Comparison of ENCODE assay signal across 10 cellular contexts in genomic region chr3:50242371-50242770, GRCh38. TPM values are rescaled to one million over a fixed set of nuclear protein-coding genes. Genes with fewer than 3 reads are reported as not detected.
DNase-seq lines count a peak whose midpoint lies in the region; ATAC-seq, FAIRE-seq and TF ChIP-seq lines count a peak whose summit lies in the region.
"Had no signal": no experiment of that assay in that cellular context is flagged by ENCODE, and none has a peak within 500 bp of the region (broad histone marks: within the 10 kb centered on the region; RNA-seq: fewer than 3 reads in every experiment).

No MANE protein-coding gene starts in this region.

- DNase-seq in activated T-cell treated with anti-CD3 and anti-CD28 coated beads, Interleukin-2, amount 50 U/mL, for 72 hours, result no peak
- DNase-seq in keratinocyte (ENCODE audit: low read depth, low spot score), result no peak
- no peak for DNase-seq in stimulated activated naive B cell treated with anti-CD40 and anti-IgM and Interleukin-4, amounts not matched to agents 10 μg/mL and 1 μg/mL and 100 μg/mL, for 72 hours
- DNase-seq in NOMO-1 treated with dmso at 0.1 percent for 144 hours (lab: John Stamatoyannopoulos, UW; ENCODE audit: unreplicated experiment), result no peak
- no peak for DNase-seq in mesenteric fat pad (ENCODE audit: low spot score)
- DNase-seq: NCI-H1417; stimulated activated naive CD4-positive, alpha-beta T cell treated with Interleukin-2 at 50 U/mL for 16 hours had no signal

- H3K9me3 ChIP-seq in HUES48 (ENCODE audit: control insufficient read depth, insufficient read depth, low read length), result no peaks in the 10 kb centered on the region
- no peaks in the 10 kb centered on the region for H3K9me3 ChIP-seq in keratinocyte (ENCODE audit: control insufficient read depth, low read depth, low read length)

- no peak overlapping the region for H3K4me2 ChIP-seq in keratinocyte (ENCODE audit: control insufficient read depth, extremely low read depth, insufficient read depth, low read depth, low read length)

- no peak for ATAC-seq in activated T-cell treated with anti-CD3 and anti-CD28 coated beads, Interleukin-2, amount 50 U/mL, for 72 hours (replicated peaks in 1 of 2)
- ATAC-seq in stimulated activated naive B cell treated with anti-CD40 and anti-IgM and Interleukin-4, amounts not matched to agents 10 μg/mL and 1 μg/mL and 100 μg/mL, for 72 hours (replicated peaks), result no peak
- ATAC-seq in GM19395 (IDR thresholded peaks at IDR 0.05; ENCODE audit: unreplicated experiment), result no peak

- peaks cover 93% of the 10 kb centered on the region for H3K4me1 Mint-ChIP-seq in activated T-cell treated with anti-CD3 and anti-CD28 coated beads, Interleukin-2, amount 50 U/mL, for 72 hours (ENCODE audit: low read depth)
- H3K4me1 Mint-ChIP-seq in stimulated activated naive B cell treated with anti-CD40 and anti-IgM and Interleukin-4, amounts not matched to agents 10 μg/mL and 1 μg/mL and 100 μg/mL, for 72 hours, result peaks cover 61 to 100% of the 10 kb centered on the region in 2 donors

- H3K79me2 ChIP-seq in keratinocyte (ENCODE audit: control insufficient read depth, insufficient read depth, low read length), result peaks cover 86% of the 10 kb centered on the region

- H3K4me1 ChIP-seq in HUES48 (ENCODE audit: control insufficient read depth, insufficient read depth, low read length), result peaks cover 72% of the 10 kb centered on the region
- peaks cover 69% of the 10 kb centered on the region for H3K4me1 ChIP-seq in keratinocyte (ENCODE audit: control insufficient read depth, extremely low read depth, insufficient read depth, low read length)

- no peaks in the 10 kb centered on the region for H3K9me3 Mint-ChIP-seq in activated T-cell treated with anti-CD3 and anti-CD28 coated beads, Interleukin-2, amount 50 U/mL, for 72 hours
- no peaks in the 10 kb centered on the region for H3K9me3 Mint-ChIP-seq in stimulated activated naive B cell treated with anti-CD40 and anti-IgM and Interleukin-4, amounts not matched to agents 10 μg/mL and 1 μg/mL and 100 μg/mL, for 72 hours

- H3K27ac ChIP-seq in HUES48 (ENCODE audit: low read depth, low read length) (peak overlapping the region; percentile 99), keratinocyte (ENCODE audit: control insufficient read depth, insufficient read depth, low read length) (peak overlapping the region; percentile 62)

- no peak for TF ChIP-seq CTCF in keratinocyte (optimal IDR thresholded peaks at IDR 0.05 in 1 of 3, IDR thresholded peaks at IDR 0.05 in 1 of 3, conservative IDR thresholded peaks at IDR 0.05 in 1 of 3; ENCODE audit: extremely low read depth in 1 of 3, insufficient read depth in 2 of 3, low read length in 3 of 3)

- no peak overlapping the region for H3K9ac ChIP-seq in HUES48 (ENCODE audit: low read depth, low read length)
- H3K9ac ChIP-seq in keratinocyte (ENCODE audit: control insufficient read depth, extremely low read depth, insufficient read depth, low read length), result no peak overlapping the region

- dilution Hi-C loops in keratinocyte (cut with MboI; ENCODE audit: extremely low pct_ligation_motif_present, low sequenced_read_pairs), result no loop called here

- peaks cover 18% of the 10 kb centered on the region for H4K20me1 ChIP-seq in keratinocyte (ENCODE audit: control insufficient read depth, extremely low read depth, insufficient read depth, low read length)

- H3K4me3 ChIP-seq in HUES48 (ENCODE audit: low read depth, low read length) (no peak overlapping the region), keratinocyte (ENCODE audit: control insufficient read depth in 2 of 3, extremely low read depth in 1 of 3, insufficient read depth in 2 of 3, low read depth in 1 of 3, low read length in 3 of 3) (no peak overlapping the region)

- peaks cover 4 to 12% of the 10 kb centered on the region in 2 donors for H3K36me3 Mint-ChIP-seq in activated T-cell treated with anti-CD3 and anti-CD28 coated beads, Interleukin-2, amount 50 U/mL, for 72 hours (ENCODE audit: insufficient read depth in 2 of 2)
- H3K36me3 Mint-ChIP-seq in stimulated activated naive B cell treated with anti-CD40 and anti-IgM and Interleukin-4, amounts not matched to agents 10 μg/mL and 1 μg/mL and 100 μg/mL, for 72 hours, result peaks cover 30 to 44% of the 10 kb centered on the region in 2 donors

- no peak overlapping the region for H2AFZ ChIP-seq in keratinocyte (ENCODE audit: control insufficient read depth, low read length)

- no peak for FAIRE-seq in keratinocyte (lab: Jason Lieb, UNC)
- FAIRE-seq: TTC549 had no signal

- no peaks in the 10 kb centered on the region for H3K27me3 Mint-ChIP-seq in activated T-cell treated with anti-CD3 and anti-CD28 coated beads, Interleukin-2, amount 50 U/mL, for 72 hours (ENCODE audit: low read depth)
- H3K27me3 Mint-ChIP-seq in stimulated activated naive B cell treated with anti-CD40 and anti-IgM and Interleukin-4, amounts not matched to agents 10 μg/mL and 1 μg/mL and 100 μg/mL, for 72 hours, result no peaks in the 10 kb centered on the region

- H3K4me3 Mint-ChIP-seq in activated T-cell treated with anti-CD3 and anti-CD28 coated beads, Interleukin-2, amount 50 U/mL, for 72 hours, result peak overlapping the region; percentile 89 to 91
- H3K4me3 Mint-ChIP-seq in stimulated activated naive B cell treated with anti-CD40 and anti-IgM and Interleukin-4, amounts not matched to agents 10 μg/mL and 1 μg/mL and 100 μg/mL, for 72 hours, result peak overlapping the region; percentile 83 to 85

- H3K9me1 ChIP-seq in keratinocyte (ENCODE audit: control insufficient read depth, extremely low read depth, insufficient read depth, low read length), result peaks cover 3% of the 10 kb centered on the region

- no peaks in the 10 kb centered on the region for H3K27me3 ChIP-seq in HUES48 (ENCODE audit: control insufficient read depth, insufficient read depth, low read length)
- no peaks in the 10 kb centered on the region for H3K27me3 ChIP-seq in keratinocyte (ENCODE audit: control insufficient read depth, extremely low read depth, insufficient read depth, low read length)

- peak overlapping the region; percentile 97 for H3K27ac Mint-ChIP-seq in activated T-cell treated with anti-CD3 and anti-CD28 coated beads, Interleukin-2, amount 50 U/mL, for 72 hours
- H3K27ac Mint-ChIP-seq in stimulated activated naive B cell treated with anti-CD40 and anti-IgM and Interleukin-4, amounts not matched to agents 10 μg/mL and 1 μg/mL and 100 μg/mL, for 72 hours, result peak overlapping the region; percentile 97

- H3K36me3 ChIP-seq in HUES48 (ENCODE audit: control insufficient read depth, insufficient read depth, low read length) (peaks cover 6% of the 10 kb centered on the region), keratinocyte (ENCODE audit: control insufficient read depth in 2 of 2, extremely low read depth in 1 of 2, insufficient read depth in 2 of 2, low read length in 2 of 2) (peaks cover 17 to 24% of the 10 kb centered on the region in 2 experiments)

RNA-seq across cellular contexts. Expression of gene GNAI2, which starts 6.4 kb away (rescaled TPM):
- 100 to 1,000 TPM; 263 to 272 TPM for total RNA-seq in activated T-cell treated with anti-CD3 and anti-CD28 coated beads, Interleukin-2, amount 50 U/mL, for 72 hours
- 268 to 419 TPM (median 341 TPM) in 3 replicates for polyA plus RNA-seq in keratinocyte
- polyA plus RNA-seq in keratinocyte (2011; ENCODE audit: low read depth), result 90.9 TPM
- 360 and 497 TPM in 2 replicates for polyA plus RNA-seq in keratinocyte (2011; cell fraction: cytosol; rRNA removed)
- 163 and 215 TPM in 2 replicates for polyA plus RNA-seq in keratinocyte (2011; cell fraction: nucleus; rRNA removed)
- polyA plus RNA-seq in keratinocyte (2012; ENCODE audit: low replicate concordance), result 96.9 and 241 TPM in 2 replicates
- 357 to 545 TPM (median 495 TPM) in 3 replicates for polyA minus RNA-seq in keratinocyte
- 236 TPM for polyA minus RNA-seq in keratinocyte (2011; cell fraction: cytosol; rRNA and poly(A)+ RNA removed)
- polyA minus RNA-seq in keratinocyte (2011; cell fraction: nucleus; rRNA and poly(A)+ RNA removed), result 63.3 and 89.7 TPM in 2 replicates
- 309 TPM for total RNA-seq in mesenteric fat pad

RNA-seq across cellular contexts. Expression of gene SEMA3B, which starts 26.6 kb away (rescaled TPM):
- 1 to 10 TPM; 1.9 to 3.3 TPM for total RNA-seq in activated T-cell treated with anti-CD3 and anti-CD28 coated beads, Interleukin-2, amount 50 U/mL, for 72 hours
- polyA plus RNA-seq in keratinocyte, result 0.33 to 0.81 TPM (median 0.58 TPM) in 3 replicates
- 1.2 TPM for polyA plus RNA-seq in keratinocyte (2011; ENCODE audit: low read depth)
- 0.23 and 0.26 TPM in 2 replicates for polyA plus RNA-seq in keratinocyte (2011; cell fraction: cytosol; rRNA removed)
- polyA plus RNA-seq in keratinocyte (2011; cell fraction: nucleus; rRNA removed), result 2.5 and 3.3 TPM in 2 replicates
- polyA plus RNA-seq in keratinocyte (2012; ENCODE audit: low replicate concordance), result 0.52 and 0.86 TPM in 2 replicates
- 0.29 to 0.33 TPM (median 0.30 TPM) in 3 replicates for polyA minus RNA-seq in keratinocyte
- 8.8 TPM for polyA minus RNA-seq in keratinocyte (2011; cell fraction: cytosol; rRNA and poly(A)+ RNA removed)
- polyA minus RNA-seq in keratinocyte (2011; cell fraction: nucleus; rRNA and poly(A)+ RNA removed), result 2.9 and 3.7 TPM in 2 replicates
- 22.1 TPM for total RNA-seq in mesenteric fat pad

RNA-seq across cellular contexts. Expression of gene LSMEM2, which starts 36.5 kb away (rescaled TPM):
- total RNA-seq in activated T-cell treated with anti-CD3 and anti-CD28 coated beads, Interleukin-2, amount 50 U/mL, for 72 hours, result under 1 TPM in 1 of 2 donors, not detected in 1; 0.26 TPM
- polyA plus RNA-seq in keratinocyte, result not detected in 3 replicates
- polyA plus RNA-seq in keratinocyte (2011; ENCODE audit: low read depth), result not detected
- not detected in 2 replicates for polyA plus RNA-seq in keratinocyte (2011; cell fraction: cytosol; rRNA removed)
- 0.17 TPM in 1 of 2 replicates, not detected in the other for polyA plus RNA-seq in keratinocyte (2011; cell fraction: nucleus; rRNA removed)
- not detected in 2 replicates for polyA plus RNA-seq in keratinocyte (2012; ENCODE audit: low replicate concordance)
- polyA minus RNA-seq in keratinocyte, result not detected in 3 replicates
- polyA minus RNA-seq in keratinocyte (2011; cell fraction: cytosol; rRNA and poly(A)+ RNA removed), result not detected
- polyA minus RNA-seq in keratinocyte (2011; cell fraction: nucleus; rRNA and poly(A)+ RNA removed), result not detected in 2 replicates
- total RNA-seq in mesenteric fat pad, result not detected

RNA-seq across cellular contexts. Expression of gene SLC38A3, which starts 37.3 kb away (rescaled TPM):
- total RNA-seq in activated T-cell treated with anti-CD3 and anti-CD28 coated beads, Interleukin-2, amount 50 U/mL, for 72 hours, result not detected
- not detected in 3 replicates for polyA plus RNA-seq in keratinocyte
- 0.22 TPM for polyA plus RNA-seq in keratinocyte (2011; ENCODE audit: low read depth)
- 0.02 and 0.12 TPM in 2 replicates for polyA plus RNA-seq in keratinocyte (2011; cell fraction: cytosol; rRNA removed)
- 0.12 and 0.36 TPM in 2 replicates for polyA plus RNA-seq in keratinocyte (2011; cell fraction: nucleus; rRNA removed)
- polyA plus RNA-seq in keratinocyte (2012; ENCODE audit: low replicate concordance), result 0.39 TPM in 1 of 2 replicates, not detected in the other
- not detected in 3 replicates for polyA minus RNA-seq in keratinocyte
- polyA minus RNA-seq in keratinocyte (2011; cell fraction: cytosol; rRNA and poly(A)+ RNA removed), result not detected
- polyA minus RNA-seq in keratinocyte (2011; cell fraction: nucleus; rRNA and poly(A)+ RNA removed), result 0.32 TPM in 1 of 2 replicates, not detected in the other
- total RNA-seq in mesenteric fat pad, result 0.39 TPM

RNA-seq across cellular contexts. Expression of gene IFRD2, which starts 49.9 kb away (rescaled TPM):
- total RNA-seq in activated T-cell treated with anti-CD3 and anti-CD28 coated beads, Interleukin-2, amount 50 U/mL, for 72 hours, result 10 to 100 TPM; 56.3 to 62.1 TPM
- 43.1 to 90.4 TPM (median 50.3 TPM) in 3 replicates for polyA plus RNA-seq in keratinocyte
- polyA plus RNA-seq in keratinocyte (2011; ENCODE audit: low read depth), result 25.7 TPM
- 48.9 and 70.6 TPM in 2 replicates for polyA plus RNA-seq in keratinocyte (2011; cell fraction: cytosol; rRNA removed)
- 110 and 122 TPM in 2 replicates for polyA plus RNA-seq in keratinocyte (2011; cell fraction: nucleus; rRNA removed)
- polyA plus RNA-seq in keratinocyte (2012; ENCODE audit: low replicate concordance), result 67.8 and 89.0 TPM in 2 replicates
- 48.6 to 148 TPM (median 53.7 TPM) in 3 replicates for polyA minus RNA-seq in keratinocyte
- 67.9 TPM for polyA minus RNA-seq in keratinocyte (2011; cell fraction: cytosol; rRNA and poly(A)+ RNA removed)
- 32.0 and 34.3 TPM in 2 replicates for polyA minus RNA-seq in keratinocyte (2011; cell fraction: nucleus; rRNA and poly(A)+ RNA removed)
- total RNA-seq in mesenteric fat pad, result 105 TPM
